In genomic region chr16:17612336-17612735, GRCh38 we compare ENCODE assay signal across 7 cellular contexts.
"Had no signal": no experiment of that assay in that cellular context is flagged by ENCODE, and none has a peak within 500 bp of the region (broad histone marks: within the 10 kb centered on the region; RNA-seq: fewer than 3 reads in every experiment).

No MANE protein-coding gene starts in this region.

- H3K4me2 ChIP-seq: KMS-11 had no signal

- H3K4me3 ChIP-seq: GM23248 had no signal

- ATAC-seq: HepG2 had no signal

- H3K27ac ChIP-seq: GM23248, HL-60, KMS-11 had no signal

- H3K9ac ChIP-seq: GM23248, KMS-11 had no signal

- DNase-seq: GM23248, H9, HCEC 1CT, KBM-7 had no signal
